ENCODE assay signal across 8 cellular contexts in the genomic region with DNA sequence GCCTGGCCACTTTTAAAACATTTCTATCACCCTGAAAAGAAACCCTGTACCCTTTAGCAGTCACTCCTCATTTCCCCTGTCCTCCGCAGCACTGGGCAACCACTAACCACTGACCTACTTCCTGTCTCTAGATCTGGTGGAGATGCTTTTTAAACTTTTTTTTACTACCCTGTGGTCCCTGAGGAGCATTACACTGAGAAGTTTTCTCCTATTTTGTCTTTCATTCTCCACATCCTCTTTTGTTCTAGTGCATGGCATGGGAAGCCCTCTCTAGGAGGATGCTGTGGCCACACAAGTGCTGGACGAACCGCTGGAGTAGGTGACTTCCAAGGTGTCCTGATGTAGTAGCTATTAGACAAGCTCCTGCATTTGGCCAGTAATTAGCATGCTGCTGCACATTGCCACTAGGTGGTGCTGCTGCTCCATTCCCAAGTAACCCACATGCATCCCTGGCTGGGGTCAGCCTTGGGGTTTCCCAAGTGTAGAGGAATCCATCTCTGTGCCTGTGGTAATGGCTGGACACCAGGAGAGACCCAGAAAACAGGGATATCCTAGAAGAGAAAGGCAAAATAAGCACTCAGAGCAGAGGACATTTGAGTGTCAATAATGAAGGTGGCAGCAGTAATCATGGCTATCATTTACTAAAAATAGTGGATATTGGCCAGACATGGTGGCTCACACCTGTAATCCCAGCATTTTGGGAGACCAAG.
DNase-seq lines count a peak whose midpoint lies in the region; ATAC-seq and TF ChIP-seq lines count a peak whose summit lies in the region.

No MANE protein-coding gene starts in this region.

- H2AFZ ChIP-seq in OCI-LY7 (ENCODE audit: low read length), result no peak overlapping the region

- H3K36me3 ChIP-seq in DOHH2 (ENCODE audit: control insufficient read depth, low read length), result peaks cover 13% of the 10 kb centered on the region
- peaks cover 11% of the 10 kb centered on the region for H3K36me3 ChIP-seq in OCI-LY7 (ENCODE audit: insufficient read depth, low read length)
- peaks cover 0 to 43% (median 0%) of the 10 kb centered on the region in 9 donors for H3K36me3 ChIP-seq in heart right ventricle
- H3K36me3 ChIP-seq in sigmoid colon, result peaks cover 0 to 37% (median 3%) of the 10 kb centered on the region in 4 donors

- H3K79me2 ChIP-seq in DOHH2 (ENCODE audit: control insufficient read depth, low read length), result no peaks in the 10 kb centered on the region
- no peaks in the 10 kb centered on the region for H3K79me2 ChIP-seq in OCI-LY7 (ENCODE audit: insufficient read depth, low read depth, low read length)

- no peak overlapping the region for H3K4me3 ChIP-seq in DOHH2 (ENCODE audit: low read length)
- H3K4me3 ChIP-seq in OCI-LY7 (ENCODE audit: low read depth, low read length, poor library complexity, severe bottlenecking), result no peak overlapping the region
- no peak overlapping the region for H3K4me3 ChIP-seq in heart right ventricle
- no peak overlapping the region for H3K4me3 ChIP-seq in sigmoid colon

- no peak for TF ChIP-seq POLR2A in sigmoid colon (IDR thresholded peaks at IDR 0.05)

- H3K27me3 ChIP-seq in DOHH2 (ENCODE audit: control insufficient read depth, low read length) (peaks cover 7% of the 10 kb centered on the region), heart right ventricle (peaks cover 0 to 1% (median 0%) of the 10 kb centered on the region in 7 donors), sigmoid colon (no peaks in the 10 kb centered on the region)

- no peaks in the 10 kb centered on the region for H3F3A ChIP-seq in DOHH2 (ENCODE audit: control insufficient read depth, insufficient read depth)

- 0 out of 2 replicates have a peak, but pooled peaks cover 3% of the 10 kb centered on the region for H3K4me1 ChIP-seq in DOHH2 (ENCODE audit: control insufficient read depth, low read length)
- no peaks in the 10 kb centered on the region for H3K4me1 ChIP-seq in OCI-LY7 (ENCODE audit: insufficient read depth, low read length, poor library complexity, severe bottlenecking)
- H3K4me1 ChIP-seq in heart right ventricle, result no peaks in the 10 kb centered on the region
- no peaks in the 10 kb centered on the region for H3K4me1 ChIP-seq in sigmoid colon

- CTCF ChIA-PET in OCI-LY7 (lab: Charles Lee; ENCODE audit: unreplicated experiment), result interaction anchor here (0.6 to 1.5 kb wide), 2 partner anchors 191 to 212 kb away, joined by 3 to 4 read pairs; no protein-coding TSS in a partner anchor

- H3K4me2 ChIP-seq in DOHH2 (ENCODE audit: low read length), result no peak overlapping the region
- H3K4me2 ChIP-seq in OCI-LY7 (ENCODE audit: low read length), result no peak overlapping the region

- ATAC-seq in heart right ventricle (peak; percentile 46 to 81 (median 64)), HG03571 (IDR thresholded peaks at IDR 0.05; ENCODE audit: unreplicated experiment) (no peak), HG02973 (IDR thresholded peaks at IDR 0.05; ENCODE audit: unreplicated experiment) (no peak), GM19328 (IDR thresholded peaks at IDR 0.05; ENCODE audit: unreplicated experiment) (no peak)

- no peaks in the 10 kb centered on the region for H4K20me1 ChIP-seq in DOHH2 (ENCODE audit: control insufficient read depth, insufficient read depth, low read depth, low read length)
- H4K20me1 ChIP-seq in OCI-LY7 (ENCODE audit: insufficient read depth, low read length), result no peaks in the 10 kb centered on the region

- no peaks in the 10 kb centered on the region for H3K9me3 ChIP-seq in DOHH2 (ENCODE audit: control insufficient read depth, insufficient read depth, low read length)
- no peaks in the 10 kb centered on the region for H3K9me3 ChIP-seq in OCI-LY7 (ENCODE audit: low read length)
- H3K9me3 ChIP-seq in heart right ventricle, result no peaks in the 10 kb centered on the region
- no peaks in the 10 kb centered on the region for H3K9me3 ChIP-seq in sigmoid colon

- TF ChIP-seq CTCF in DOHH2 (IDR thresholded peaks at IDR 0.05; ENCODE audit: low read depth, low read length, poor library complexity, severe bottlenecking), result peak; percentile 98
- peak; percentile 99 for TF ChIP-seq CTCF in OCI-LY7 (conservative IDR thresholded peaks at IDR 0.05; ENCODE audit: low read length)
- peak; percentile 91 to 97 (median 94) for TF ChIP-seq CTCF in heart right ventricle (IDR thresholded peaks at IDR 0.05)
- peak; percentile 71 to 97 (median 92) for TF ChIP-seq CTCF in sigmoid colon (IDR thresholded peaks at IDR 0.05)

- no peaks in the 10 kb centered on the region for H3K9me2 ChIP-seq in DOHH2 (replicated peaks; ENCODE audit: control insufficient read depth, low read length)
- no peaks in the 10 kb centered on the region for H3K9me2 ChIP-seq in OCI-LY7 (ENCODE audit: insufficient read depth, low read length)

- H3K27ac ChIP-seq in DOHH2 (ENCODE audit: low read depth, low read length) (no peak overlapping the region), OCI-LY7 (ENCODE audit: low read depth, low read length, poor library complexity, severe bottlenecking) (no peak overlapping the region), heart right ventricle (no peak overlapping the region), sigmoid colon (no peak overlapping the region)

- DNase-seq in OCI-LY7 (ENCODE audit: low spot score) (peak; percentile 75), heart right ventricle (peak; percentile 50 to 62), sigmoid colon (peak; percentile 73)
- peak; percentile 72 for DNase-seq in activated naive CD4-positive, alpha-beta T cell treated with anti-CD3 and anti-CD28 coated beads, Interleukin-2, amount 50 U/mL, for 16 hours

- WGBS in heart right ventricle, 2 donors, result 19 to 26% methylated on average over 3 of the region's 3 CpGs
- 14 to 21% methylated on average over 3 of the region's 3 CpGs for WGBS in sigmoid colon, 2 donors

- intact Hi-C loops in OCI-LY7 (cut with micrococcal nuclease; ENCODE audit: unreplicated experiment), result loop anchor here (1.0 to 10.0 kb wide), 2 partner anchors 155 to 192 kb away; no protein-coding TSS in a partner anchor
- intact Hi-C loops in heart right ventricle (cut with DNase I), result loop anchor here (1.0 to 5.0 kb wide), 6 partner anchors 191 to 212 kb away; no protein-coding TSS in a partner anchor
- intact Hi-C loops in sigmoid colon (cut with DNase I), result loop anchor here (1.0 kb wide), 1 partner anchor 192 kb away; no protein-coding TSS in a partner anchor

- no TSS peak for BruUV-seq in OCI-LY7 (replicated peaks; lab: Mats Ljungman, UMichigan)

- POLR2A ChIA-PET in OCI-LY7 (lab: Charles Lee), result no interaction called here

- TF ChIP-seq EP300 in sigmoid colon (IDR thresholded peaks at IDR 0.05), result no peak

Comparison
In these comparisons a context has a peak if more than half of its experiments do, and no peak if none do; other contexts are left out.
1. ATAC-seq: peak in heart right ventricle (8 of 8); none in HG03571 (single experiment), HG02973 (single experiment) and GM19328 (single experiment).
2. Peak in every context shown above with its lines, with median percentiles within 50 percentile points of each other: CTCF ChIP-seq and DNase-seq.